In the genomic region with DNA sequence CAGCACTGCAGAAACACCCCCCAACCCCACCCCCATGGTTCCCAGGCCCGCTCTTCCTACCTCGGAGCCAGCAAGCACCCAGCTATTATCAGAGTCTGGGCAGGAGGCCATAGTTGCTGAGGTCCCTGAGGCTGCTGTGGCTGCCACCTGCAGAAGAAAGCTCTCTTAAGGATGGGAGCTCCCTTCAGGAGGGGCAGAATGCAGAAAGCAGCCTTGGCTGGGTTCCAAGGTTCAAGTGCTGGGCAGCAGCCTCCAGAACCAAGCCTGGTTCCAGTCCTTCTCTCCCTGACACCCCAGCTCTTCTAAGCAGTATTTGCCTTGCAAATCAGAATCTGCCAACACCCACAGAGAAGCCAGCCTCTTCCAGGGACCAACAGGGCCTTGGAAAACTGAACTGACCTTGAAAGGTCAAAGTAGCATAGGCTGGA, we compare ENCODE assay signal across 12 cellular contexts.
A peak's percentile ranks its signal among the peaks of the same experiment; 100 is the strongest.
DNase-seq lines count a peak whose midpoint lies in the region; ATAC-seq and TF ChIP-seq lines count a peak whose summit lies in the region.
"Had no signal": no experiment of that assay in that cellular context is flagged by ENCODE, and none has a peak within 500 bp of the region (broad histone marks: within the 10 kb centered on the region; RNA-seq: fewer than 3 reads in every experiment).

No MANE protein-coding gene starts in this region.

- peaks cover 34% of the 10 kb centered on the region for H3K36me3 ChIP-seq in neutrophil

- ATAC-seq in GM21576 (IDR thresholded peaks at IDR 0.05; ENCODE audit: unreplicated experiment): no peak
- ATAC-seq: left lung had no signal

- H3K4me1 ChIP-seq in neutrophil (ENCODE audit: control insufficient read depth in 1 of 2, insufficient read depth in 1 of 2, low read depth in 1 of 2, low read length in 1 of 2): peaks cover 43 to 53% of the 10 kb centered on the region in 2 experiments

- no peaks in the 10 kb centered on the region for H3K27me3 ChIP-seq in neutrophil
- H3K27me3 ChIP-seq: left lung had no signal

- no peak for TF ChIP-seq CTCF in neutrophil (IDR thresholded peaks at IDR 0.05)

- no peak for TF ChIP-seq POLR2A in erythroblast (IDR thresholded peaks at IDR 0.05; ENCODE audit: low read length)

- peak overlapping the region; percentile 92 for H3K27ac ChIP-seq in caudate nucleus (ENCODE audit: low read depth, low read length)
- H3K27ac ChIP-seq in neutrophil: peak overlapping the region; percentile 95
- H3K27ac ChIP-seq: left lung, thoracic aorta had no signal

- DNase-seq in NCI-H345 (lab: John Stamatoyannopoulos, UW): peak; percentile 31
- DNase-seq in NCI-H345 treated with DMSO at 0.1 percent for 48 hours (lab: John Stamatoyannopoulos, UW; ENCODE audit: unreplicated experiment): no peak
- peak; percentile 97 to 99 for DNase-seq in NCI-H526 (lab: John Stamatoyannopoulos, UW)
- peak in 5 of 61 donors; percentile 6 to 74 (median 15) for DNase-seq in caudate nucleus (lab: John Stamatoyannopoulos, UW)
- DNase-seq in NCI-H1694 treated with DMSO at 0.1 percent for 48 hours (lab: John Stamatoyannopoulos, UW): no peak
- DNase-seq in erythroblast (lab: John Stamatoyannopoulos, UW): no peak
- DNase-seq: activated gamma-delta T cell, left lung, NCI-H2227 treated with DMSO at 0.1 percent for 48 hours had no signal

- H3K9me3 ChIP-seq in neutrophil: no peaks in the 10 kb centered on the region
- H3K9me3 ChIP-seq: left lung, thoracic aorta had no signal

- H3K4me3 ChIP-seq in neutrophil (ENCODE audit: low read depth in 1 of 2, low read length in 1 of 2): no peak overlapping the region
- H3K4me3 ChIP-seq: left lung, thoracic aorta had no signal

Comparison
In these comparisons a context has a peak if more than half of its experiments do, and no peak if none do; other contexts are left out.
1. DNase-seq: peak in NCI-H345 (single experiment) and NCI-H526 (2 of 2); none in NCI-H345 treated with DMSO at 0.1 percent for 48 hours (single experiment), NCI-H1694 treated with DMSO at 0.1 percent for 48 hours (single experiment) and erythroblast (0 of 2).